Comparison of ENCODE assay signal across 11 cellular contexts in genomic region chr1:30763654-30764248, GRCh38. TPM values are rescaled to one million over a fixed set of nuclear protein-coding genes. Genes with fewer than 3 reads are reported as not detected.
A peak's percentile ranks its signal among the peaks of the same experiment; 100 is the strongest.
DNase-seq lines count a peak whose midpoint lies in the region; ATAC-seq and TF ChIP-seq lines count a peak whose summit lies in the region.
"Had no signal": no experiment of that assay in that cellular context is flagged by ENCODE, and none has a peak within 500 bp of the region (broad histone marks: within the 10 kb centered on the region; RNA-seq: fewer than 3 reads in every experiment).

No MANE protein-coding gene starts in this region.

- intact Hi-C loops in left ventricle myocardium superior (cut with micrococcal nuclease) = no loop called here

- no peaks in the 10 kb centered on the region for H3K36me3 Mint-ChIP-seq in nephron (ENCODE audit: low read depth)

- peak; percentile 24 for ATAC-seq in left ventricle myocardium superior
- no peak for ATAC-seq in HG02623 (IDR thresholded peaks at IDR 0.05; ENCODE audit: unreplicated experiment)
- no peak for ATAC-seq in HG03159 (IDR thresholded peaks at IDR 0.05; ENCODE audit: unreplicated experiment)

- no peak overlapping the region for H3K27ac ChIP-seq in right atrium auricular region
- H3K27ac ChIP-seq in brain microvascular endothelial cell = no peak overlapping the region
- H3K27ac ChIP-seq: C4-2B had no signal

- H3K27ac Mint-ChIP-seq in nephron = peak overlapping the region; percentile 12 to 68 (median 29)

- H3K36me3 ChIP-seq in right atrium auricular region = no peaks in the 10 kb centered on the region
- H3K36me3 ChIP-seq in brain microvascular endothelial cell (replicated peaks) = no peaks in the 10 kb centered on the region

- H3K27me3 ChIP-seq in right atrium auricular region = no peaks in the 10 kb centered on the region
- no peaks in the 10 kb centered on the region for H3K27me3 ChIP-seq in brain microvascular endothelial cell (replicated peaks)

- H3K4me1 ChIP-seq in right atrium auricular region = peaks cover 0 to 8% of the 10 kb centered on the region in 2 donors

- peaks cover 36% of the 10 kb centered on the region for H3K4me1 Mint-ChIP-seq in nephron

- peaks cover 1% of the 10 kb centered on the region for H3K27me3 Mint-ChIP-seq in nephron (ENCODE audit: low read depth)

- no peak overlapping the region for H3K4me3 Mint-ChIP-seq in nephron
- H3K4me3 Mint-ChIP-seq: T-helper 1 cell treated with Interleukin-12 subunit alpha and Interleukin-12 subunit beta and Interleukin-4 antibody, amounts not matched to agents 30 μg/mL and 1 μg/mL, for 36 hours had no signal

- H3K4me3 ChIP-seq in right atrium auricular region = no peak overlapping the region
- H3K4me3 ChIP-seq in brain microvascular endothelial cell (ENCODE audit: low read depth, low read length) = no peak overlapping the region

- TF ChIP-seq CTCF in right atrium auricular region (IDR thresholded peaks at IDR 0.05) (no peak), brain microvascular endothelial cell (IDR thresholded peaks at IDR 0.05; ENCODE audit: low read depth, low read length, missing control alignments) (no peak), nephron (IDR thresholded peaks at IDR 0.05; ENCODE audit: unreplicated experiment in 3 of 3) (no peak)

- in situ Hi-C loops in brain microvascular endothelial cell (cut with HindIII; ENCODE audit: low pct_ligation_motif_present, low sequenced_read_pairs) = no loop called here

- no peaks in the 10 kb centered on the region for H3K9me3 Mint-ChIP-seq in nephron
- H3K9me3 Mint-ChIP-seq: T-helper 1 cell treated with Interleukin-12 subunit alpha and Interleukin-12 subunit beta and Interleukin-4 antibody, amounts not matched to agents 30 μg/mL and 1 μg/mL, for 36 hours had no signal

- DNase-seq in left ventricle myocardium superior = no peak
- DNase-seq in right atrium auricular region (ENCODE audit: low spot score) = no peak
- DNase-seq in brain microvascular endothelial cell = peak; percentile 4
- DNase-seq in NOMO-1 treated with dmso at 0.1 percent for 144 hours (lab: John Stamatoyannopoulos, UW; ENCODE audit: unreplicated experiment) = no peak
- DNase-seq in NCI-H524 treated with DMSO at 0.1 percent for 48 hours (lab: John Stamatoyannopoulos, UW) = no peak
- DNase-seq: NCI-H187 had no signal

- H3K9me3 ChIP-seq in right atrium auricular region = no peaks in the 10 kb centered on the region

RNA-seq across cellular contexts. Expression of gene LAPTM5, which starts 6.2 kb away (rescaled TPM):
- total RNA-seq in left ventricle myocardium superior = 23.9 TPM
- 10 to 100 TPM; 17.4 to 62.8 TPM for total RNA-seq in right atrium auricular region

RNA-seq across cellular contexts. Expression of gene MATN1, which starts 40.4 kb away (rescaled TPM):
- total RNA-seq in left ventricle myocardium superior (not detected), right atrium auricular region (not detected)
